In the genomic region with DNA sequence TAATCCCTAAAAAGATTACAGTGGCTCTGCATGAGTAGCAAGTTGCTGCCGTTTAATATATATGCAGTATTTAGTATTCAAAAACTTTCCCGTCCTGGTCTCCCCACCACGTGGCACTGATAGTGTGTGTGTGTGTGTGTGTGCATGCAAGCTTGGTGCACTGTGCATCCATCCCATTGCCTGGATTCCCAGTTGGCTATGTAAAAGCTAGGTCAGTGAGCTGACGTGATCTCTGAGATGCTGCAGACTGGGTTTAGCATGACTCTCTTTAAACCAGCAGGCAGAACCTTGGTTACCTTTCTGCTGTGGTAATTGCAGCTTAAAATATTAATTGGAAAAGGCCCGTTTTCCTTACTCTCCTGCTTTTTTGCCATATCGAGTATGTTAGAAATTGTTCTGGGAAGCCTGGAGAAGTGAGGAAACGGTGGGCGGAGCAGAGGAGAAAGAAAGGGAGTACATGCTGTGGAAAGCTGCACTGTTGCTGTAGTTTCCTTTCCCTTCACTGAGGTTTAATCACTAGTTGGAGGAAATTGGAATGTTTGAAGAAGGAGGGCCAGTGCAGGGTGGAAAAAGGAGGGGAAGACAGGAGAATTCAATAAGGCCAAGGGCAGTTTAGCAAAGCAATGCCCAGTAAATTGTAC, we compare ENCODE assay signal across 23 cellular contexts. TPM values are rescaled to one million over a fixed set of nuclear protein-coding genes. Genes with fewer than 3 reads are reported as not detected.
"Had no signal": no experiment of that assay in that cellular context is flagged by ENCODE, and none has a peak within 500 bp of the region (broad histone marks: within the 10 kb centered on the region; RNA-seq: fewer than 3 reads in every experiment).

No MANE protein-coding gene starts in this region.

- H3K4me3 Mint-ChIP-seq: memory B cell; natural killer cell; neural crest cell; stimulated activated effector memory CD8-positive, alpha-beta T cell treated with anti-CD3 and anti-CD28 coated beads, Interleukin-12 subunit alpha, Interleukin-12 subunit beta, amount 100 ng/mL, for 72 hours had no signal

- H3K27ac Mint-ChIP-seq: memory B cell; natural killer cell; stimulated activated effector memory CD8-positive, alpha-beta T cell treated with anti-CD3 and anti-CD28 coated beads, Interleukin-12 subunit alpha, Interleukin-12 subunit beta, amount 100 ng/mL, for 72 hours had no signal

- H3K9me3 ChIP-seq: gastrocnemius medialis, heart left ventricle, neutrophil, pancreas, sigmoid colon, thoracic aorta, tibial nerve, upper lobe of left lung had no signal

- DNase-seq: effector CD4-positive, alpha-beta T cell; gastrocnemius medialis; heart left ventricle; kidney; natural killer cell; pancreas; sigmoid colon; stimulated activated CD4-positive, alpha-beta T cell treated with anti-CD3 and anti-CD28 coated beads, Interleukin-2, amount 100 ng/mL, for 24 hours; stimulated activated CD4-positive, alpha-beta T cell treated with anti-CD3 and anti-CD28 coated beads, Interleukin-4, amount 100 ng/mL, for 24 hours; stimulated activated naive CD4-positive, alpha-beta T cell treated with Interleukin-2 at 50 U/mL for 16 hours; stomach; upper lobe of left lung had no signal

- H3K27ac ChIP-seq: gastrocnemius medialis, heart left ventricle, hepatocyte, neutrophil, pancreas, sigmoid colon, stomach, thoracic aorta, tibial nerve, upper lobe of left lung had no signal

- H3K4me3 ChIP-seq: gastrocnemius medialis, heart left ventricle, hepatocyte, lung, pancreas, sigmoid colon, stomach, thoracic aorta, tibial nerve, upper lobe of left lung had no signal

- FAIRE-seq: colon, kidney, pancreas, urothelium cell line had no signal

- H3K9me3 Mint-ChIP-seq: memory B cell, neural crest cell had no signal

- H3K4me1 ChIP-seq: gastrocnemius medialis had no signal

- H3K4me1 Mint-ChIP-seq: memory B cell; natural killer cell; stimulated activated effector memory CD8-positive, alpha-beta T cell treated with anti-CD3 and anti-CD28 coated beads, Interleukin-12 subunit alpha, Interleukin-12 subunit beta, amount 100 ng/mL, for 72 hours had no signal

- H3K36me3 Mint-ChIP-seq: memory B cell; natural killer cell; stimulated activated effector memory CD8-positive, alpha-beta T cell treated with anti-CD3 and anti-CD28 coated beads, Interleukin-12 subunit alpha, Interleukin-12 subunit beta, amount 100 ng/mL, for 72 hours had no signal

- H3K36me3 ChIP-seq: gastrocnemius medialis, heart left ventricle, neutrophil, pancreas, sigmoid colon, stomach, thoracic aorta, tibial nerve, upper lobe of left lung had no signal

RNA-seq across cellular contexts. Expression of a gene that starts 4.0 kb away (rescaled TPM):
- total RNA-seq: mononuclear cell, natural killer cell had no signal
